ENCODE assay signal across 1 cellular context in genomic region chr14:23380197-23381016, GRCh38.
TF ChIP-seq lines count a peak whose summit lies in the region.

No MANE protein-coding gene starts in this region.

TF ChIP-seq in H1, 55 proteins besides CTCF, POLR2A, EP300 and RAD21:
- TF ChIP-seq RFX5 (IDR thresholded peaks at IDR 0.05; ENCODE audit: borderline replicate concordance, low read depth, low read length) (no peak), BACH1 (IDR thresholded peaks at IDR 0.05; ENCODE audit: low read length) (no peak), GTF2F1 (IDR thresholded peaks at IDR 0.05; ENCODE audit: borderline replicate concordance, low read depth, low read length) (no peak), FOSL1 (IDR thresholded peaks at IDR 0.05; ENCODE audit: insufficient read depth, low read depth, low read length) (no peak), HDAC2 (IDR thresholded peaks at IDR 0.05; ENCODE audit: borderline replicate concordance in 1 of 2, low read depth in 2 of 2, low read length in 2 of 2) (no peak), EZH2 (IDR thresholded peaks at IDR 0.05; ENCODE audit: low read depth, low read length, severe bottlenecking) (no peak), EGR1 (IDR thresholded peaks at IDR 0.05; ENCODE audit: borderline replicate concordance, low read depth, low read length) (no peak), POU5F1 (IDR thresholded peaks at IDR 0.05; ENCODE audit: low read depth, low read length) (no peak), NANOG (IDR thresholded peaks at IDR 0.05; ENCODE audit: insufficient read depth, low read depth, low read length, poor library complexity, severe bottlenecking) (no peak), YY1 (IDR thresholded peaks at IDR 0.05; ENCODE audit: low read depth, low read length) (no peak), RNF2 (IDR thresholded peaks at IDR 0.05; ENCODE audit: borderline replicate concordance, low read depth, low read length, missing control alignments, poor library complexity, severe bottlenecking) (no peak), POLR2AphosphoS5 (IDR thresholded peaks at IDR 0.05; ENCODE audit: low read depth, low read length) (no peak), CBX8 (IDR thresholded peaks at IDR 0.05; ENCODE audit: borderline replicate concordance, low read depth, low read length) (no peak), TAF1 (IDR thresholded peaks at IDR 0.05; ENCODE audit: low read depth, low read length) (no peak), SIN3A (conservative IDR thresholded peaks at IDR 0.05 in 1 of 2, IDR thresholded peaks at IDR 0.05 in 1 of 2; ENCODE audit: low read depth in 1 of 2, low read length in 2 of 2) (no peak), ASH2L (IDR thresholded peaks at IDR 0.05; ENCODE audit: low read length) (no peak), SRF (IDR thresholded peaks at IDR 0.05; ENCODE audit: low read depth, low read length) (no peak), TAF7 (optimal IDR thresholded peaks at IDR 0.05; ENCODE audit: borderline replicate concordance, low read depth, low read length) (no peak)
- TF ChIP-seq, protein P1, sequence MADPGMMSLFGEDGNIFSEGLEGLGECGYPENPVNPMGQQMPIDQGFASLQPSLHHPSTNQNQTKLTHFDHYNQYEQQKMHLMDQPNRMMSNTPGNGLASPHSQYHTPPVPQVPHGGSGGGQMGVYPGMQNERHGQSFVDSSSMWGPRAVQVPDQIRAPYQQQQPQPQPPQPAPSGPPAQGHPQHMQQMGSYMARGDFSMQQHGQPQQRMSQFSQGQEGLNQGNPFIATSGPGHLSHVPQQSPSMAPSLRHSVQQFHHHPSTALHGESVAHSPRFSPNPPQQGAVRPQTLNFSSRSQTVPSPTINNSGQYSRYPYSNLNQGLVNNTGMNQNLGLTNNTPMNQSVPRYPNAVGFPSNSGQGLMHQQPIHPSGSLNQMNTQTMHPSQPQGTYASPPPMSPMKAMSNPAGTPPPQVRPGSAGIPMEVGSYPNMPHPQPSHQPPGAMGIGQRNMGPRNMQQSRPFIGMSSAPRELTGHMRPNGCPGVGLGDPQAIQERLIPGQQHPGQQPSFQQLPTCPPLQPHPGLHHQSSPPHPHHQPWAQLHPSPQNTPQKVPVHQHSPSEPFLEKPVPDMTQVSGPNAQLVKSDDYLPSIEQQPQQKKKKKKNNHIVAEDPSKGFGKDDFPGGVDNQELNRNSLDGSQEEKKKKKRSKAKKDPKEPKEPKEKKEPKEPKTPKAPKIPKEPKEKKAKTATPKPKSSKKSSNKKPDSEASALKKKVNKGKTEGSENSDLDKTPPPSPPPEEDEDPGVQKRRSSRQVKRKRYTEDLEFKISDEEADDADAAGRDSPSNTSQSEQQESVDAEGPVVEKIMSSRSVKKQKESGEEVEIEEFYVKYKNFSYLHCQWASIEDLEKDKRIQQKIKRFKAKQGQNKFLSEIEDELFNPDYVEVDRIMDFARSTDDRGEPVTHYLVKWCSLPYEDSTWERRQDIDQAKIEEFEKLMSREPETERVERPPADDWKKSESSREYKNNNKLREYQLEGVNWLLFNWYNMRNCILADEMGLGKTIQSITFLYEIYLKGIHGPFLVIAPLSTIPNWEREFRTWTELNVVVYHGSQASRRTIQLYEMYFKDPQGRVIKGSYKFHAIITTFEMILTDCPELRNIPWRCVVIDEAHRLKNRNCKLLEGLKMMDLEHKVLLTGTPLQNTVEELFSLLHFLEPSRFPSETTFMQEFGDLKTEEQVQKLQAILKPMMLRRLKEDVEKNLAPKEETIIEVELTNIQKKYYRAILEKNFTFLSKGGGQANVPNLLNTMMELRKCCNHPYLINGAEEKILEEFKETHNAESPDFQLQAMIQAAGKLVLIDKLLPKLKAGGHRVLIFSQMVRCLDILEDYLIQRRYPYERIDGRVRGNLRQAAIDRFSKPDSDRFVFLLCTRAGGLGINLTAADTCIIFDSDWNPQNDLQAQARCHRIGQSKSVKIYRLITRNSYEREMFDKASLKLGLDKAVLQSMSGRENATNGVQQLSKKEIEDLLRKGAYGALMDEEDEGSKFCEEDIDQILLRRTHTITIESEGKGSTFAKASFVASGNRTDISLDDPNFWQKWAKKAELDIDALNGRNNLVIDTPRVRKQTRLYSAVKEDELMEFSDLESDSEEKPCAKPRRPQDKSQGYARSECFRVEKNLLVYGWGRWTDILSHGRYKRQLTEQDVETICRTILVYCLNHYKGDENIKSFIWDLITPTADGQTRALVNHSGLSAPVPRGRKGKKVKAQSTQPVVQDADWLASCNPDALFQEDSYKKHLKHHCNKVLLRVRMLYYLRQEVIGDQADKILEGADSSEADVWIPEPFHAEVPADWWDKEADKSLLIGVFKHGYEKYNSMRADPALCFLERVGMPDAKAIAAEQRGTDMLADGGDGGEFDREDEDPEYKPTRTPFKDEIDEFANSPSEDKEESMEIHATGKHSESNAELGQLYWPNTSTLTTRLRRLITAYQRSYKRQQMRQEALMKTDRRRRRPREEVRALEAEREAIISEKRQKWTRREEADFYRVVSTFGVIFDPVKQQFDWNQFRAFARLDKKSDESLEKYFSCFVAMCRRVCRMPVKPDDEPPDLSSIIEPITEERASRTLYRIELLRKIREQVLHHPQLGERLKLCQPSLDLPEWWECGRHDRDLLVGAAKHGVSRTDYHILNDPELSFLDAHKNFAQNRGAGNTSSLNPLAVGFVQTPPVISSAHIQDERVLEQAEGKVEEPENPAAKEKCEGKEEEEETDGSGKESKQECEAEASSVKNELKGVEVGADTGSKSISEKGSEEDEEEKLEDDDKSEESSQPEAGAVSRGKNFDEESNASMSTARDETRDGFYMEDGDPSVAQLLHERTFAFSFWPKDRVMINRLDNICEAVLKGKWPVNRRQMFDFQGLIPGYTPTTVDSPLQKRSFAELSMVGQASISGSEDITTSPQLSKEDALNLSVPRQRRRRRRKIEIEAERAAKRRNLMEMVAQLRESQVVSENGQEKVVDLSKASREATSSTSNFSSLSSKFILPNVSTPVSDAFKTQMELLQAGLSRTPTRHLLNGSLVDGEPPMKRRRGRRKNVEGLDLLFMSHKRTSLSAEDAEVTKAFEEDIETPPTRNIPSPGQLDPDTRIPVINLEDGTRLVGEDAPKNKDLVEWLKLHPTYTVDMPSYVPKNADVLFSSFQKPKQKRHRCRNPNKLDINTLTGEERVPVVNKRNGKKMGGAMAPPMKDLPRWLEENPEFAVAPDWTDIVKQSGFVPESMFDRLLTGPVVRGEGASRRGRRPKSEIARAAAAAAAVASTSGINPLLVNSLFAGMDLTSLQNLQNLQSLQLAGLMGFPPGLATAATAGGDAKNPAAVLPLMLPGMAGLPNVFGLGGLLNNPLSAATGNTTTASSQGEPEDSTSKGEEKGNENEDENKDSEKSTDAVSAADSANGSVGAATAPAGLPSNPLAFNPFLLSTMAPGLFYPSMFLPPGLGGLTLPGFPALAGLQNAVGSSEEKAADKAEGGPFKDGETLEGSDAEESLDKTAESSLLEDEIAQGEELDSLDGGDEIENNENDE (IDR thresholded peaks at IDR 0.05; ENCODE audit: insufficient replicate concordance, low read length) = no peak
TF ChIP-seq in H1: peak in this region for 0.
